Comparison of ENCODE assay signal across 26 cellular contexts in genomic region chr12:42648061-42648460, GRCh38. TPM values are rescaled to one million over a fixed set of nuclear protein-coding genes. Genes with fewer than 3 reads are reported as not detected.
DNase-seq lines count a peak whose midpoint lies in the region; ATAC-seq, FAIRE-seq and TF ChIP-seq lines count a peak whose summit lies in the region.
"Had no signal": no experiment of that assay in that cellular context is flagged by ENCODE, and none has a peak within 500 bp of the region (broad histone marks: within the 10 kb centered on the region; RNA-seq: fewer than 3 reads in every experiment).

No MANE protein-coding gene starts in this region.

- no peak for TF ChIP-seq POLR2A in upper lobe of left lung (IDR thresholded peaks at IDR 0.05)

- ATAC-seq in upper lobe of left lung (ENCODE audit: low FRiP score in 2 of 2) (no peak), Right ventricle myocardium superior (ENCODE audit: poor library complexity) (no peak)
- ATAC-seq: A549, GM12878, GM23338, HCT116 had no signal

- no peaks in the 10 kb centered on the region for H3K79me2 ChIP-seq in astrocyte (ENCODE audit: insufficient read depth, low read length)

- H3K27me3 ChIP-seq in astrocyte (ENCODE audit: insufficient read depth, low read length) (no peaks in the 10 kb centered on the region), upper lobe of left lung (no peaks in the 10 kb centered on the region)
- H3K27me3 ChIP-seq: BE2C; BLaER1 treated with 17β-estradiol and CSF1 and Interleukin-3, amounts not matched to agents 10 nM and 100 nM had no signal

- H3K4me3 Mint-ChIP-seq in astrocyte (ENCODE audit: unreplicated experiment) = no peak overlapping the region
- H3K4me3 Mint-ChIP-seq: CD4-positive, alpha-beta T cell; CD8-positive, alpha-beta memory T cell; GM23338; H9 had no signal

- no peak for FAIRE-seq in astrocyte (lab: Jason Lieb, UNC)
- FAIRE-seq: A549, D721Med, GM12878, GM19239 had no signal

- H3K36me3 ChIP-seq in astrocyte (ENCODE audit: insufficient read depth, low read length) (no peaks in the 10 kb centered on the region), upper lobe of left lung (no peaks in the 10 kb centered on the region)
- H3K36me3 ChIP-seq: BE2C; BLaER1 treated with 17β-estradiol and CSF1 and Interleukin-3, amounts not matched to agents 10 nM and 100 nM had no signal

- H3K27ac Mint-ChIP-seq in astrocyte (ENCODE audit: unreplicated experiment) = no peak overlapping the region
- H3K27ac Mint-ChIP-seq: CD14-positive monocyte; CD4-positive, alpha-beta T cell; CD8-positive, alpha-beta memory T cell; GM23338; H9 had no signal

- H3K4me3 ChIP-seq in astrocyte (ENCODE audit: insufficient read depth, low read depth, low read length) (no peak overlapping the region), astrocyte of the spinal cord (ENCODE audit: low read depth, low read length) (no peak overlapping the region), upper lobe of left lung (no peak overlapping the region)
- H3K4me3 ChIP-seq: A549; BLaER1 treated with 17β-estradiol and CSF1 and Interleukin-3, amounts not matched to agents 10 nM and 100 nM; GM12878; GM23338 had no signal

- H2AFZ ChIP-seq in astrocyte (ENCODE audit: low read depth, low read length) = no peak overlapping the region
- H2AFZ ChIP-seq: GM23338 had no signal

- H3K27me3 Mint-ChIP-seq in astrocyte (ENCODE audit: low read depth, unreplicated experiment) = no peaks in the 10 kb centered on the region
- H3K27me3 Mint-ChIP-seq: CD4-positive, alpha-beta T cell; CD8-positive, alpha-beta memory T cell had no signal

- no peak overlapping the region for H3K4me2 ChIP-seq in astrocyte (ENCODE audit: low read length)
- H3K4me2 ChIP-seq: A549; BLaER1 treated with 17β-estradiol and CSF1 and Interleukin-3, amounts not matched to agents 10 nM and 100 nM; GM23338 had no signal

- H3K9ac ChIP-seq in astrocyte (ENCODE audit: low read length) = no peak overlapping the region
- H3K9ac ChIP-seq: BLaER1 treated with 17β-estradiol and CSF1 and Interleukin-3, amounts not matched to agents 10 nM and 100 nM had no signal

- in situ Hi-C loops in astrocyte of the spinal cord (cut with HindIII; ENCODE audit: low sequenced_read_pairs) = no loop called here

- H3K4me1 ChIP-seq in astrocyte (ENCODE audit: insufficient read depth, low read length) (no peaks in the 10 kb centered on the region), upper lobe of left lung (no peaks in the 10 kb centered on the region)
- H3K4me1 ChIP-seq: A549 had no signal

- no peak overlapping the region for H3K27ac ChIP-seq in astrocyte (ENCODE audit: low read depth, low read length)
- H3K27ac ChIP-seq in upper lobe of left lung = no peak overlapping the region
- H3K27ac ChIP-seq: A549; BLaER1 treated with 17β-estradiol and CSF1 and Interleukin-3, amounts not matched to agents 10 nM and 100 nM had no signal

- H3K36me3 Mint-ChIP-seq in astrocyte (ENCODE audit: low read depth, unreplicated experiment) = no peaks in the 10 kb centered on the region
- H3K36me3 Mint-ChIP-seq: CD14-positive monocyte; CD8-positive, alpha-beta memory T cell had no signal

- no peaks in the 10 kb centered on the region for H3K4me1 Mint-ChIP-seq in astrocyte (ENCODE audit: low read depth, unreplicated experiment)
- H3K4me1 Mint-ChIP-seq: CD14-positive monocyte; CD8-positive, alpha-beta memory T cell had no signal

- H3K9me3 Mint-ChIP-seq in astrocyte (ENCODE audit: unreplicated experiment) = peaks cover 2% of the 10 kb centered on the region
- H3K9me3 Mint-ChIP-seq: GM23338 had no signal

- TF ChIP-seq EP300 in upper lobe of left lung (IDR thresholded peaks at IDR 0.05) = no peak

- intact Hi-C loops in Right ventricle myocardium superior (cut with DNase I) = no loop called here

- TF ChIP-seq CTCF in astrocyte (IDR thresholded peaks at IDR 0.05; ENCODE audit: insufficient read depth, low read depth, low read length) (no peak), astrocyte of the spinal cord (IDR thresholded peaks at IDR 0.05; ENCODE audit: low read depth, low read length) (no peak), upper lobe of left lung (IDR thresholded peaks at IDR 0.05) (no peak)

- DNase-seq in LHCN-M2 (ENCODE audit: low read depth) = peak; percentile 21
- peak; percentile 49 for DNase-seq in astrocyte (ENCODE audit: low read depth)
- DNase-seq in astrocyte of the spinal cord (ENCODE audit: low read depth, low spot score) = peak; percentile 11
- no peak for DNase-seq in NCI-H1105 (lab: John Stamatoyannopoulos, UW)
- no peak for DNase-seq in upper lobe of left lung
- no peak for DNase-seq in Right ventricle myocardium superior
- no peak for DNase-seq in amniotic stem cell (lab: John Stamatoyannopoulos, UW)
- DNase-seq: 8988T; ACHN; AML-193; BE2C; CD4-positive, alpha-beta T cell; CD8-positive, alpha-beta memory T cell; DMS 273 treated with DMSO at 0.1 percent for 48 hours; DMS79; EL; GDM1; H9 had no signal

- no peaks in the 10 kb centered on the region for H3K9me3 ChIP-seq in astrocyte (ENCODE audit: insufficient read depth, low read depth, low read length)
- no peaks in the 10 kb centered on the region for H3K9me3 ChIP-seq in upper lobe of left lung
- H3K9me3 ChIP-seq: A549; BE2C; BLaER1 treated with 17β-estradiol and CSF1 and Interleukin-3, amounts not matched to agents 10 nM and 100 nM had no signal

- no peaks in the 10 kb centered on the region for H4K20me1 ChIP-seq in astrocyte (ENCODE audit: insufficient read depth, low read length)
- H4K20me1 ChIP-seq: BLaER1 treated with 17β-estradiol and CSF1 and Interleukin-3, amounts not matched to agents 10 nM and 100 nM had no signal

- WGBS in upper lobe of left lung, 2 donors = 63 to 90% methylated on average over 3 of the region's 3 CpGs

RNA-seq across cellular contexts. Expression of gene PRICKLE1, which starts 58.5 kb away (rescaled TPM):
- total RNA-seq in LHCN-M2 (2014; rRNA removed) = 1.1 and 2.8 TPM in 2 replicates
- 5.9 TPM for polyA plus RNA-seq in LHCN-M2 (2012)
- 34.9 and 39.5 TPM in 2 replicates for total RNA-seq in astrocyte
- total RNA-seq in upper lobe of left lung = 10 to 100 TPM in 3 of 6 donors, 1 to 10 TPM in 3; 7.3 to 18.2 (median 10.2) TPM
- 14.4 TPM for total RNA-seq in Right ventricle myocardium superior
- total RNA-seq: CD4-positive, alpha-beta T cell; CD8-positive, alpha-beta memory T cell had no signal

Comparison
In these comparisons a context has a peak if more than half of its experiments do, and no peak if none do; other contexts are left out.
1. DNase-seq: peak in LHCN-M2 (single experiment), astrocyte (single experiment) and astrocyte of the spinal cord (single experiment); none in NCI-H1105 (single experiment), upper lobe of left lung (0 of 2), Right ventricle myocardium superior (single experiment) and amniotic stem cell (single experiment).